ENCODE assay signal across 24 cellular contexts in genomic region chr2:122539311-122539710, GRCh38.
"Had no signal": no experiment of that assay in that cellular context is flagged by ENCODE, and none has a peak within 500 bp of the region (broad histone marks: within the 10 kb centered on the region; RNA-seq: fewer than 3 reads in every experiment).

No MANE protein-coding gene starts in this region.

- H3K9me3 ChIP-seq: MG63, SJCRH30 had no signal

- ATAC-seq: HepG2, Panc1, PC-3, SK-N-SH treated with all-trans-retinoic acid at 6 μM for 48 hours had no signal

- H3K4me3 ChIP-seq: MG63, SJCRH30 had no signal

- H3K36me3 ChIP-seq: MG63, SJCRH30 had no signal

- DNase-seq: IMR-90; Karpas-422; KG1; MG63; NCI-H1092; NCI-H1105 treated with DMSO at 0.1 percent for 48 hours; NCI-H1417 treated with DMSO at 0.1 percent for 48 hours; NCI-H146; NCI-H1694 treated with DMSO at 0.1 percent for 48 hours; NCI-H1930; NCI-H2081; NCI-H2107; NCI-H2227 treated with DMSO at 0.1 percent for 48 hours; NCI-H524; NCI-H69; NCI-H774; NK-92 treated with Interleukin-12 subunit alpha and Interleukin-12 subunit beta, amount 100 ng/mL, for 24 hours; SHP77; SJCRH30 had no signal

- H3K4me1 ChIP-seq: SJCRH30 had no signal

- H3K27ac ChIP-seq: RWPE1, SJCRH30 had no signal

- H3K27me3 ChIP-seq: MG63 had no signal
